In the genomic region with DNA sequence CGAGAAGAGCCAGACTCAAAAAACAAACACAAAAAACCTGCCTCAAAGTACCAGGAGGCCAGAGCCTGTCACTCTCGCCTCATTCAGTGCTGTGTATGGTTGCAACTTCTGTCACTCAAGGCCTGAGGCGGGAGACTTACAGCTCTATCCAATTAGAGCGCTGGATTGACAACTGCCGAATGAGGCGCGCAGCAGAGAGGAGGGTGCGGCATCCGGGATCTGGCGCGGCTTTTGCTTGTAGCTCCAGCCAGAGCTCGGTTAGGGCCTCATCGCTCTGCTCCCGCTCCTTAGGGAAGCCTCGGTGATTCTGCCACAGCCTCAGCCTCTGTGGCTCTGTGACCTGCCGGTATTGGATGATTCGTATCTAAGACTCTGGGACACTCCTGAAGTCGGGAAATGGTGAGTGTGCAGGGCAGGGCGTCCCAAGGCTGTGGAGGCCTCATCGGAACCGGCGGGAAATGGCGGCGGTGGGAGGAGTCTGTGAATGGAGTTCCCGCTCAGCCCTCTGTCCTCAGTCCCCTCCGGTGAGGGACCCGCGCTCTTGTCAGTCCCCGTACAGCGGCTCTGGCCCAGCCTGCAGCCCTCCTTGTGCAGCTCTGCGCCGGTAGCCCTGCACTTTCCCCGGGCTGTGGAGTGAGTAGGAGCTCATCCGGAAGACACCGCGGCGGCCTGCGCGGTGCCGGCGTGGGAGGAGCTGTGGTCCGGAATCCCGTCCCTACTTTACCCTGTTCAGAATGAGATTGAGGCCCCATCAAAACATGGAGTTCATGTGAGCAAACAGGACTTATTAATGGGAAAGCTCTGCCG, we compare ENCODE assay signal across 1 cellular context.
TF ChIP-seq lines count a peak whose summit lies in the region.

A gene (plus strand): TSS at position 227 of the 807 bp plus-strand sequence. CDS start 170 bp downstream, at position 397.

TF ChIP-seq in K562, 482 proteins besides CTCF, POLR2A, EP300 and RAD21 (continued from another document and continues in another):
- TF ChIP-seq, protein P1, sequence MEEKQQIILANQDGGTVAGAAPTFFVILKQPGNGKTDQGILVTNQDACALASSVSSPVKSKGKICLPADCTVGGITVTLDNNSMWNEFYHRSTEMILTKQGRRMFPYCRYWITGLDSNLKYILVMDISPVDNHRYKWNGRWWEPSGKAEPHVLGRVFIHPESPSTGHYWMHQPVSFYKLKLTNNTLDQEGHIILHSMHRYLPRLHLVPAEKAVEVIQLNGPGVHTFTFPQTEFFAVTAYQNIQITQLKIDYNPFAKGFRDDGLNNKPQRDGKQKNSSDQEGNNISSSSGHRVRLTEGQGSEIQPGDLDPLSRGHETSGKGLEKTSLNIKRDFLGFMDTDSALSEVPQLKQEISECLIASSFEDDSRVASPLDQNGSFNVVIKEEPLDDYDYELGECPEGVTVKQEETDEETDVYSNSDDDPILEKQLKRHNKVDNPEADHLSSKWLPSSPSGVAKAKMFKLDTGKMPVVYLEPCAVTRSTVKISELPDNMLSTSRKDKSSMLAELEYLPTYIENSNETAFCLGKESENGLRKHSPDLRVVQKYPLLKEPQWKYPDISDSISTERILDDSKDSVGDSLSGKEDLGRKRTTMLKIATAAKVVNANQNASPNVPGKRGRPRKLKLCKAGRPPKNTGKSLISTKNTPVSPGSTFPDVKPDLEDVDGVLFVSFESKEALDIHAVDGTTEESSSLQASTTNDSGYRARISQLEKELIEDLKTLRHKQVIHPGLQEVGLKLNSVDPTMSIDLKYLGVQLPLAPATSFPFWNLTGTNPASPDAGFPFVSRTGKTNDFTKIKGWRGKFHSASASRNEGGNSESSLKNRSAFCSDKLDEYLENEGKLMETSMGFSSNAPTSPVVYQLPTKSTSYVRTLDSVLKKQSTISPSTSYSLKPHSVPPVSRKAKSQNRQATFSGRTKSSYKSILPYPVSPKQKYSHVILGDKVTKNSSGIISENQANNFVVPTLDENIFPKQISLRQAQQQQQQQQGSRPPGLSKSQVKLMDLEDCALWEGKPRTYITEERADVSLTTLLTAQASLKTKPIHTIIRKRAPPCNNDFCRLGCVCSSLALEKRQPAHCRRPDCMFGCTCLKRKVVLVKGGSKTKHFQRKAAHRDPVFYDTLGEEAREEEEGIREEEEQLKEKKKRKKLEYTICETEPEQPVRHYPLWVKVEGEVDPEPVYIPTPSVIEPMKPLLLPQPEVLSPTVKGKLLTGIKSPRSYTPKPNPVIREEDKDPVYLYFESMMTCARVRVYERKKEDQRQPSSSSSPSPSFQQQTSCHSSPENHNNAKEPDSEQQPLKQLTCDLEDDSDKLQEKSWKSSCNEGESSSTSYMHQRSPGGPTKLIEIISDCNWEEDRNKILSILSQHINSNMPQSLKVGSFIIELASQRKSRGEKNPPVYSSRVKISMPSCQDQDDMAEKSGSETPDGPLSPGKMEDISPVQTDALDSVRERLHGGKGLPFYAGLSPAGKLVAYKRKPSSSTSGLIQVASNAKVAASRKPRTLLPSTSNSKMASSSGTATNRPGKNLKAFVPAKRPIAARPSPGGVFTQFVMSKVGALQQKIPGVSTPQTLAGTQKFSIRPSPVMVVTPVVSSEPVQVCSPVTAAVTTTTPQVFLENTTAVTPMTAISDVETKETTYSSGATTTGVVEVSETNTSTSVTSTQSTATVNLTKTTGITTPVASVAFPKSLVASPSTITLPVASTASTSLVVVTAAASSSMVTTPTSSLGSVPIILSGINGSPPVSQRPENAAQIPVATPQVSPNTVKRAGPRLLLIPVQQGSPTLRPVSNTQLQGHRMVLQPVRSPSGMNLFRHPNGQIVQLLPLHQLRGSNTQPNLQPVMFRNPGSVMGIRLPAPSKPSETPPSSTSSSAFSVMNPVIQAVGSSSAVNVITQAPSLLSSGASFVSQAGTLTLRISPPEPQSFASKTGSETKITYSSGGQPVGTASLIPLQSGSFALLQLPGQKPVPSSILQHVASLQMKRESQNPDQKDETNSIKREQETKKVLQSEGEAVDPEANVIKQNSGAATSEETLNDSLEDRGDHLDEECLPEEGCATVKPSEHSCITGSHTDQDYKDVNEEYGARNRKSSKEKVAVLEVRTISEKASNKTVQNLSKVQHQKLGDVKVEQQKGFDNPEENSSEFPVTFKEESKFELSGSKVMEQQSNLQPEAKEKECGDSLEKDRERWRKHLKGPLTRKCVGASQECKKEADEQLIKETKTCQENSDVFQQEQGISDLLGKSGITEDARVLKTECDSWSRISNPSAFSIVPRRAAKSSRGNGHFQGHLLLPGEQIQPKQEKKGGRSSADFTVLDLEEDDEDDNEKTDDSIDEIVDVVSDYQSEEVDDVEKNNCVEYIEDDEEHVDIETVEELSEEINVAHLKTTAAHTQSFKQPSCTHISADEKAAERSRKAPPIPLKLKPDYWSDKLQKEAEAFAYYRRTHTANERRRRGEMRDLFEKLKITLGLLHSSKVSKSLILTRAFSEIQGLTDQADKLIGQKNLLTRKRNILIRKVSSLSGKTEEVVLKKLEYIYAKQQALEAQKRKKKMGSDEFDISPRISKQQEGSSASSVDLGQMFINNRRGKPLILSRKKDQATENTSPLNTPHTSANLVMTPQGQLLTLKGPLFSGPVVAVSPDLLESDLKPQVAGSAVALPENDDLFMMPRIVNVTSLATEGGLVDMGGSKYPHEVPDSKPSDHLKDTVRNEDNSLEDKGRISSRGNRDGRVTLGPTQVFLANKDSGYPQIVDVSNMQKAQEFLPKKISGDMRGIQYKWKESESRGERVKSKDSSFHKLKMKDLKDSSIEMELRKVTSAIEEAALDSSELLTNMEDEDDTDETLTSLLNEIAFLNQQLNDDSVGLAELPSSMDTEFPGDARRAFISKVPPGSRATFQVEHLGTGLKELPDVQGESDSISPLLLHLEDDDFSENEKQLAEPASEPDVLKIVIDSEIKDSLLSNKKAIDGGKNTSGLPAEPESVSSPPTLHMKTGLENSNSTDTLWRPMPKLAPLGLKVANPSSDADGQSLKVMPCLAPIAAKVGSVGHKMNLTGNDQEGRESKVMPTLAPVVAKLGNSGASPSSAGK (IDR thresholded peaks at IDR 0.05): peak; percentile 72
- TF ChIP-seq ZNF589 (CRISPR knock-in tag; IDR thresholded peaks at IDR 0.05; ENCODE audit: low read depth): no peak
- TF ChIP-seq, protein P2, sequence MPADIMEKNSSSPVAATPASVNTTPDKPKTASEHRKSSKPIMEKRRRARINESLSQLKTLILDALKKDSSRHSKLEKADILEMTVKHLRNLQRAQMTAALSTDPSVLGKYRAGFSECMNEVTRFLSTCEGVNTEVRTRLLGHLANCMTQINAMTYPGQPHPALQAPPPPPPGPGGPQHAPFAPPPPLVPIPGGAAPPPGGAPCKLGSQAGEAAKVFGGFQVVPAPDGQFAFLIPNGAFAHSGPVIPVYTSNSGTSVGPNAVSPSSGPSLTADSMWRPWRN (IDR thresholded peaks at IDR 0.05; ENCODE audit: low read depth): no peak
- 0 out of 2 replicates have a peak, but pooled peaks have one; percentile 47 for TF ChIP-seq ETV1 (tag; conservative IDR thresholded peaks at IDR 0.05; ENCODE audit: low read depth)
- TF ChIP-seq GABPA (tag; conservative IDR thresholded peaks at IDR 0.05; ENCODE audit: low read depth): peak; percentile 53; the same call in 1 of the 2 replicates
- no peak for TF ChIP-seq SREBF1 (IDR thresholded peaks at IDR 0.05; ENCODE audit: borderline replicate concordance, low read depth, low read length)
- TF ChIP-seq, protein P3, sequence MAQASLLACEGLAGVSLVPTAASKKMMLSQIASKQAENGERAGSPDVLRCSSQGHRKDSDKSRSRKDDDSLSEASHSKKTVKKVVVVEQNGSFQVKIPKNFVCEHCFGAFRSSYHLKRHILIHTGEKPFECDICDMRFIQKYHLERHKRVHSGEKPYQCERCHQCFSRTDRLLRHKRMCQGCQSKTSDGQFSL (CRISPR knock-in tag; IDR thresholded peaks at IDR 0.05): no peak
- TF ChIP-seq, protein P3 (tag; IDR thresholded peaks at IDR 0.05): no peak
- TF ChIP-seq, protein P4, sequence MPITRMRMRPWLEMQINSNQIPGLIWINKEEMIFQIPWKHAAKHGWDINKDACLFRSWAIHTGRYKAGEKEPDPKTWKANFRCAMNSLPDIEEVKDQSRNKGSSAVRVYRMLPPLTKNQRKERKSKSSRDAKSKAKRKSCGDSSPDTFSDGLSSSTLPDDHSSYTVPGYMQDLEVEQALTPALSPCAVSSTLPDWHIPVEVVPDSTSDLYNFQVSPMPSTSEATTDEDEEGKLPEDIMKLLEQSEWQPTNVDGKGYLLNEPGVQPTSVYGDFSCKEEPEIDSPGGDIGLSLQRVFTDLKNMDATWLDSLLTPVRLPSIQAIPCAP (CRISPR knock-in tag; IDR thresholded peaks at IDR 0.05; ENCODE audit: borderline replicate concordance): no peak
- TF ChIP-seq ADNP (tag; IDR thresholded peaks at IDR 0.05): no peak
- no peak for TF ChIP-seq EWSR1 (IDR thresholded peaks at IDR 0.05; ENCODE audit: borderline replicate concordance, low read depth, partially characterized antibody)
- no peak for TF ChIP-seq TFAM (CRISPR knock-in tag; conservative IDR thresholded peaks at IDR 0.05)
- TF ChIP-seq ZNF76 (CRISPR knock-in tag; IDR thresholded peaks at IDR 0.05; ENCODE audit: borderline replicate concordance): no peak
- no peak for TF ChIP-seq SAFB2 (IDR thresholded peaks at IDR 0.05; ENCODE audit: borderline replicate concordance, low read depth, low read length, severe bottlenecking)
- TF ChIP-seq TEAD1 (CRISPR knock-in tag; IDR thresholded peaks at IDR 0.05): peak in 1 of 2 experiments; percentile 57; a peak in 1 of 4 replicates
- TF ChIP-seq PCBP1 (IDR thresholded peaks at IDR 0.05; ENCODE audit: low read depth, low read length, poor library complexity, severe bottlenecking): no peak
- no peak for TF ChIP-seq DNMT1 (IDR thresholded peaks at IDR 0.05)
- TF ChIP-seq, protein P5, sequence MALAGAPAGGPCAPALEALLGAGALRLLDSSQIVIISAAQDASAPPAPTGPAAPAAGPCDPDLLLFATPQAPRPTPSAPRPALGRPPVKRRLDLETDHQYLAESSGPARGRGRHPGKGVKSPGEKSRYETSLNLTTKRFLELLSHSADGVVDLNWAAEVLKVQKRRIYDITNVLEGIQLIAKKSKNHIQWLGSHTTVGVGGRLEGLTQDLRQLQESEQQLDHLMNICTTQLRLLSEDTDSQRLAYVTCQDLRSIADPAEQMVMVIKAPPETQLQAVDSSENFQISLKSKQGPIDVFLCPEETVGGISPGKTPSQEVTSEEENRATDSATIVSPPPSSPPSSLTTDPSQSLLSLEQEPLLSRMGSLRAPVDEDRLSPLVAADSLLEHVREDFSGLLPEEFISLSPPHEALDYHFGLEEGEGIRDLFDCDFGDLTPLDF (CRISPR knock-in tag; IDR thresholded peaks at IDR 0.05): no peak
- TF ChIP-seq, protein P6, sequence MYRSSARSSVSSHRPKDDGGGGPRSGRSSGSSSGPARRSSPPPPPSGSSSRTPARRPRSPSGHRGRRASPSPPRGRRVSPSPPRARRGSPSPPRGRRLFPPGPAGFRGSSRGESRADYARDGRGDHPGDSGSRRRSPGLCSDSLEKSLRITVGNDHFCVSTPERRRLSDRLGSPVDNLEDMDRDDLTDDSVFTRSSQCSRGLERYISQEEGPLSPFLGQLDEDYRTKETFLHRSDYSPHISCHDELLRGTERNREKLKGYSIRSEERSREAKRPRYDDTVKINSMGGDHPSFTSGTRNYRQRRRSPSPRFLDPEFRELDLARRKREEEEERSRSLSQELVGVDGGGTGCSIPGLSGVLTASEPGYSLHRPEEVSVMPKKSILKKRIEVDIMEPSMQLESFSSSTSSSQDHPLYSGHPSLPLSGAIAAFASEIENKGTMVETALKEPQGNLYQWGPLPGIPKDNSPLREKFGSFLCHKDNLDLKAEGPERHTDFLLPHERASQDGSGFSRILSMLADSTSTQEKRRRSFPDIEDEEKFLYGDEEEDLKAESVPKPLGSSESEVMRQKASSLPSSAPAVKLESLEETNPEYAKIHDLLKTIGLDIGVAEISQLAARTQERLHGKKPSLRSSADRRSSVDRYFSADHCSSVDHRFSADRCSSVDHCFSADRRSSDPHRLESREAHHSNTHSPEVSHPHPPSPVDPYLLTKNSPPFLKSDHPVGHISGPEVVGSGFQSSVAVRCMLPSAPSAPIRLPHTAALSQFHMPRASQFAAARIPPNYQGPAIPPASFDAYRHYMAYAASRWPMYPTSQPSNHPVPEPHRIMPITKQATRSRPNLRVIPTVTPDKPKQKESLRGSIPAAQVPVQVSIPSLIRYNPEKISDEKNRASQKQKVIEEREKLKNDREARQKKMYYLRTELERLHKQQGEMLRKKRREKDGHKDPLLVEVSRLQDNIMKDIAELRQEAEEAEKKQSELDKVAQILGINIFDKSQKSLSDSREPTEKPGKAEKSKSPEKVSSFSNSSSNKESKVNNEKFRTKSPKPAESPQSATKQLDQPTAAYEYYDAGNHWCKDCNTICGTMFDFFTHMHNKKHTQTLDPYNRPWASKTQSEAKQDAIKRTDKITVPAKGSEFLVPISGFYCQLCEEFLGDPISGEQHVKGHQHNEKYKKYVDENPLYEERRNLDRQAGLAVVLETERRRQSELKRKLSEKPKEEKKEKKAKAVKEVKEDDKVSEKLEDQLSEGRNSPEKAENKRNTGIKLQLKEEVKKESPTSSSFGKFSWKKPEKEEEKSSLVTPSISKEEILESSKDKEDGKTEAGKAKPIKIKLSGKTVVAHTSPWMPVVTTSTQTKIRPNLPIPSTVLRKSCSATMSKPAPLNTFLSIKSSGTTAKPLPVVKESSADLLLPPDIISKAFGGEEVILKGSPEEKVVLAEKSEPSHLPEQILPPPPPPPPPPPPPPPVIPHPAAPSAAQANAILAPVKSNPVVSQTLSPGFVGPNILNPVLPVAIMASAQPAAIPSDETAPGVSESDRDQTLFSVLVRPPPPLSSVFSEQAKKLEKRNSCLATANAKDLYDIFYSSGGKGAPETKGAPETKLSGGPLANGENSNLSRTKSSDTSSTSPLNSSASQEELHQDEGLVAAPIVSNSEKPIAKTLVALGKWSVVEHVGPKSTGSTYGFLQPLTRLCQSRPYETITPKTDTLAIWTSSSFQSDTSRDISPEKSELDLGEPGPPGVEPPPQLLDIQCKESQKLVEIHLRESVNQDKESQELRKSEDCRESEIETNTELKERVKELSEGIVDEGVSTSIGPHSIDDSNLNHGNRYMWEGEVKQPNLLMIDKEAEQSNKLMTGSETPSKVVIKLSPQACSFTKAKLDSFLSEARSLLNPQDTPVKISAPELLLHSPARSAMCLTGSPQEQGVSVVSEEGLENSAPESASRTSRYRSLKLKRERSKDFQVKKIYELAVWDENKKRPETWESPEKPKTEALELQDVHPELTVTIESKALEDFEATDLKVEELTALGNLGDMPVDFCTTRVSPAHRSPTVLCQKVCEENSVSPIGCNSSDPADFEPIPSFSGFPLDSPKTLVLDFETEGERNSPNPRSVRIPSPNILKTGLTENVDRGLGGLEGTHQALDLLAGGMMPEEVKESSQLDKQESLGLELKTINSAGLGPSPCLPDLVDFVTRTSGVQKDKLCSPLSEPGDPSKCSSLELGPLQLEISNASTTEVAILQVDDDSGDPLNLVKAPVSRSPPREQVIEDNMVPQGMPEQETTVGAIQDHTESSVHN (IDR thresholded peaks at IDR 0.05; ENCODE audit: borderline replicate concordance in 1 of 2, low read depth in 1 of 2): peak in 1 of 2 experiments; percentile 40; a peak in 1 of 4 replicates
- TF ChIP-seq NBN (IDR thresholded peaks at IDR 0.05; ENCODE audit: low read depth): peak; percentile 62
- no peak for TF ChIP-seq ZNF24 (IDR thresholded peaks at IDR 0.05)
- no peak for TF ChIP-seq ZKSCAN8 (CRISPR knock-in tag; IDR thresholded peaks at IDR 0.05)
- TF ChIP-seq ASH1L (IDR thresholded peaks at IDR 0.05; ENCODE audit: borderline replicate concordance, low read depth, partially characterized antibody): peak; percentile 86
- 0 out of 2 replicates have a peak, but pooled peaks have one; percentile 42 for TF ChIP-seq XRCC5 (IDR thresholded peaks at IDR 0.05; ENCODE audit: low read depth, low read length)
- TF ChIP-seq RNF2 (IDR thresholded peaks at IDR 0.05): 0 out of 2 replicates have a peak, but pooled peaks have one; percentile 17
- TF ChIP-seq PHF8 (IDR thresholded peaks at IDR 0.05; ENCODE audit: borderline replicate concordance, low read length): peak; percentile 84
- TF ChIP-seq NCOR1 (IDR thresholded peaks at IDR 0.05): no peak
